In the genomic region with DNA sequence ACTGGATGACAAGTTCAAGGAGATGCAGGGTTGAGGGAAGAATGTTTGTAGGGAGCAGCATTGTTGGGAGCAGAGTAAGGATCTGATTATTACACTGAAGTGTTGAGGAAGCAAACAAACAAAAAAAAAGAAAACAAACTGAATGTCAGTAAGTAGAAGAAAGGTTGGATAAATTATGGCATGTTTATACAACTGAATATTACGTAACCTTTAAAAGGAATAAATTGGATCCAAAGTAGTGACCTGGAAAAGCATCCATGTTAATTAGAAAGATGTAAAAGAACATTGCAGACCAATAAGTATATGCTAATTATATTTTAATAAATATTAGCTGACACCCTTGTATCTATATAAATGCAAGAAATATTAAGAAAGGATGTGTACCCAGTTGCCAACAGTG, we compare ENCODE assay signal across 32 cellular contexts.
"Had no signal": no experiment of that assay in that cellular context is flagged by ENCODE, and none has a peak within 500 bp of the region (broad histone marks: within the 10 kb centered on the region; RNA-seq: fewer than 3 reads in every experiment).

No MANE protein-coding gene starts in this region.

- H3K4me1 Mint-ChIP-seq: T-cell had no signal

- H3K4me3 Mint-ChIP-seq: T-cell had no signal

- H3K4me1 ChIP-seq: SJCRH30 had no signal

- H3K27me3 ChIP-seq: SJCRH30 had no signal

- H3K9me3 Mint-ChIP-seq: T-cell had no signal

- H3K9me3 ChIP-seq: SJCRH30 had no signal

- H3K4me2 ChIP-seq: PC-9 had no signal

- DNase-seq: Karpas-422, NCI-H1048, NCI-H1092 treated with DMSO at 0.1 percent for 48 hours, NCI-H1105 treated with DMSO at 0.1 percent for 48 hours, NCI-H1417, NCI-H1436, NCI-H146, NCI-H1694, NCI-H187, NCI-H1930, NCI-H2029 treated with DMSO at 0.1 percent for 48 hours, NCI-H2081 treated with DMSO at 0.1 percent for 48 hours, NCI-H2107, NCI-H2171, NCI-H226, NCI-H446 treated with DMSO at 0.1 percent for 48 hours, NCI-H510A, NCI-H524, NCI-H526, NCI-H69, NCI-H748 treated with DMSO at 0.1 percent for 48 hours, NCI-H82, PC-9, SHP77, SIG-M5, SJCRH30, T-cell had no signal

- H3K27me3 Mint-ChIP-seq: T-cell had no signal

- H2AFZ ChIP-seq: PC-9 had no signal

- H3K27ac ChIP-seq: PC-9, RWPE1, SJCRH30, SK-N-MC had no signal

- ATAC-seq: Panc1, Right ventricle myocardium inferior, SK-N-SH treated with all-trans-retinoic acid at 6 μM for 48 hours, T-cell had no signal

- H3K36me3 ChIP-seq: SJCRH30 had no signal

- H3K4me3 ChIP-seq: PC-9, SJCRH30, SK-N-MC had no signal

- H3K27ac Mint-ChIP-seq: T-cell had no signal
